Comparison of ENCODE assay signal across 8 cellular contexts in the genomic region with DNA sequence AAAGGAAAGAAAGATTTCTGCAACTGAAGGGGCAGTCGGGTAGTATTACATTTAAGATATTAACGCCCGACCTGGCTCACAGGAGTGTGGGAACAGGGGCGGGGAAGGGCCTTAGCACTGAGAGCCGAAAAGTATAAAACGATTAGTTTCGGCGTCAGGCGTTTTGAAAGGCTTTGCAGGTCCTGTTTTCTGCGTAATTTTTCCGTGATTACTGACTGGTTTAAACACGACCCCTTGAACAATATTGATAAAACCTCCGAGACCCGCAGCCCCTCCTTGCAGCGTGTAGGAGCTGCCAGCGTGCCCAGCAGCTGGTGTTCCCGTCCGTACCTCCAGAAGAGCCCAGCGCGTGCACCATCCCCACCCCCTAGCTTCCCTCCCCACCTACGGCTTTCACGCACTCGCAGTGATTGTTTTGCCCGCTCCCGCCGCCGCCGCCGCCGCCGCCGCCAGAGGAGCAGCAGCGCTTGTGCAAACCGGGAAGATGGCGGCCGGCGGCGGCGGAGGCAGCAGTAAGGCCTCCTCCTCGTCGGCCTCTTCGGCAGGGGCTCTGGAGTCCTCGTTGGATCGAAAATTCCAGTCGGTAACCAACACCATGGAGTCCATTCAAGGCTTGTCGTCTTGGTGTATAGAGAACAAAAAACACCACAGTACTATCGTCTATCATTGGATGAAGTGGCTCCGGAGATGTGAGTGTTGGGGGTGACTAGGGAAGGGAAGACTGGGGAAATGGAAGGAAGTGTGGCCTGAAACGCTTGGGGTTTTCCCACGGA. TPM values are rescaled to one million over a fixed set of nuclear protein-coding genes. Genes with fewer than 3 reads are reported as not detected.
A peak's percentile ranks its signal among the peaks of the same experiment; 100 is the strongest.
DNase-seq lines count a peak whose midpoint lies in the region; ATAC-seq and TF ChIP-seq lines count a peak whose summit lies in the region.

No MANE protein-coding gene starts in this region.

- H3K27ac ChIP-seq in cingulate gyrus (ENCODE audit: low read depth, low read length) = peak overlapping the region; percentile 99

- in situ Hi-C loops in GM13976 (cut with MboI; ENCODE audit: low sequenced_read_pairs, unreplicated experiment) = no loop called here

- ATAC-seq in HG03354 (IDR thresholded peaks at IDR 0.05; ENCODE audit: poor library complexity, severe bottlenecking, unreplicated experiment) (peak; percentile 24), left lobe of liver (peak; percentile 72), HG03469 (IDR thresholded peaks at IDR 0.05; ENCODE audit: unreplicated experiment) (no peak)

- TF ChIP-seq CTCF in GM13976 (IDR thresholded peaks at IDR 0.05; ENCODE audit: borderline replicate concordance, control extremely low read depth, extremely low read depth, insufficient read depth, missing control alignments) = no peak

- DNase-seq in GM13976 (ENCODE audit: low spot score) (peak; percentile 59), NCI-H510A treated with DMSO at 0.1 percent for 48 hours (lab: John Stamatoyannopoulos, UW) (peak; percentile 86), left lobe of liver (ENCODE audit: low spot score) (peak; percentile 85)
- peak; percentile 88 for DNase-seq in activated CD4-positive, alpha-beta T cell treated with anti-CD3 and anti-CD28 coated beads for 48 hours
- peak; percentile 87 for DNase-seq in stimulated activated CD4-positive, alpha-beta T cell treated with anti-CD3 and anti-CD28 coated beads, Interleukin-1b, Interleukin-23, amount 100 ng/mL, for 48 hours

RNA-seq across cellular contexts. Expression of gene RPRD2, which starts 0.5 kb away (rescaled TPM):
- 12.8 TPM for total RNA-seq in left lobe of liver

RNA-seq across cellular contexts. Expression of gene PRPF3, which starts 43.1 kb away (rescaled TPM):
- 21.3 TPM for total RNA-seq in left lobe of liver
